ENCODE assay signal across 13 cellular contexts in genomic region chr13:113903361-113903760, GRCh38. TPM values are rescaled to one million over a fixed set of nuclear protein-coding genes. Genes with fewer than 3 reads are reported as not detected.
DNase-seq lines count a peak whose midpoint lies in the region; ATAC-seq and TF ChIP-seq lines count a peak whose summit lies in the region.
"Had no signal": no experiment of that assay in that cellular context is flagged by ENCODE, and none has a peak within 500 bp of the region (broad histone marks: within the 10 kb centered on the region; RNA-seq: fewer than 3 reads in every experiment).

No MANE protein-coding gene starts in this region.

- no peak overlapping the region for H3K9ac ChIP-seq in rectal smooth muscle tissue (ENCODE audit: low read length)

- H3K4me3 Mint-ChIP-seq in naive thymus-derived CD4-positive, alpha-beta T cell = no peak overlapping the region
- H3K4me3 Mint-ChIP-seq: activated B cell treated with CpG ODN at 0.5 μM for 24 hours, IgD-negative memory B cell had no signal

- intact Hi-C loops in esophagus squamous epithelium (cut with DNase I) = no loop called here
- intact Hi-C loops in naive thymus-derived CD4-positive, alpha-beta T cell (cut with micrococcal nuclease) = no loop called here

- H3K27me3 ChIP-seq in MG63 (no peaks in the 10 kb centered on the region), esophagus squamous epithelium (peaks cover 0 to 7% (median 0%) of the 10 kb centered on the region in 4 donors), rectal smooth muscle tissue (ENCODE audit: control insufficient read depth, insufficient read depth, low read length) (no peaks in the 10 kb centered on the region)
- no peaks in the 10 kb centered on the region for H3K27me3 ChIP-seq in naive thymus-derived CD4-positive, alpha-beta T cell (ENCODE audit: control insufficient read depth in 2 of 2, insufficient read depth in 2 of 2, low read length in 2 of 2)

- H3K36me3 Mint-ChIP-seq in naive thymus-derived CD4-positive, alpha-beta T cell = no peaks in the 10 kb centered on the region

- H3K4me1 ChIP-seq in esophagus squamous epithelium = peaks cover 0 to 6% (median 0%) of the 10 kb centered on the region in 3 donors
- H3K4me1 ChIP-seq in rectal smooth muscle tissue (ENCODE audit: control insufficient read depth, insufficient read depth, low read length) = peaks cover 2% of the 10 kb centered on the region
- no peaks in the 10 kb centered on the region for H3K4me1 ChIP-seq in naive thymus-derived CD4-positive, alpha-beta T cell (ENCODE audit: control insufficient read depth in 2 of 2, insufficient read depth in 2 of 2, low read length in 2 of 2)

- POLR2A ChIA-PET in naive thymus-derived CD4-positive, alpha-beta T cell (lab: Charles Lee) = no interaction called here

- no peak for TF ChIP-seq POLR2A in esophagus squamous epithelium (IDR thresholded peaks at IDR 0.05)

- peak; percentile 12 for DNase-seq in D341Med (ENCODE audit: low spot score)
- DNase-seq in MG63 = peak; percentile 96
- no peak for DNase-seq in esophagus squamous epithelium (lab: John Stamatoyannopoulos, UW)
- DNase-seq in mucosa of gallbladder (ENCODE audit: low spot score) = no peak
- DNase-seq in NK-92 (lab: John Stamatoyannopoulos, UW; ENCODE audit: unreplicated experiment) = no peak
- DNase-seq in naive thymus-derived CD4-positive, alpha-beta T cell = no peak
- DNase-seq: activated B cell treated with CpG ODN at 0.5 μM for 24 hours; activated T-cell treated with anti-CD3 and anti-CD28 coated beads, Interleukin-2, amount 50 U/mL, for 1 hour; C1 segment of cervical spinal cord; cortex of kidney had no signal

- H3K36me3 ChIP-seq in MG63 (no peaks in the 10 kb centered on the region; the same call in 1 of the 2 replicates), esophagus squamous epithelium (no peaks in the 10 kb centered on the region), rectal smooth muscle tissue (ENCODE audit: control insufficient read depth, insufficient read depth, low read length) (no peaks in the 10 kb centered on the region)
- no peaks in the 10 kb centered on the region for H3K36me3 ChIP-seq in naive thymus-derived CD4-positive, alpha-beta T cell (ENCODE audit: control insufficient read depth in 2 of 3, insufficient read depth in 3 of 3, low read length in 3 of 3)

- peaks cover 0 to 6% (median 2%) of the 10 kb centered on the region in 7 donors for H3K4me1 Mint-ChIP-seq in naive thymus-derived CD4-positive, alpha-beta T cell

- no peak overlapping the region for H3K4me3 ChIP-seq in MG63
- no peak overlapping the region for H3K4me3 ChIP-seq in esophagus squamous epithelium
- no peak overlapping the region for H3K4me3 ChIP-seq in rectal smooth muscle tissue (ENCODE audit: low read length)
- H3K4me3 ChIP-seq in naive thymus-derived CD4-positive, alpha-beta T cell (ENCODE audit: low read length) = no peak overlapping the region

- TF ChIP-seq CTCF in esophagus squamous epithelium (IDR thresholded peaks at IDR 0.05) = no peak

- H3K27me3 Mint-ChIP-seq in naive thymus-derived CD4-positive, alpha-beta T cell = peaks cover 0 to 18% (median 11%) of the 10 kb centered on the region in 5 donors

- CTCF ChIA-PET in naive thymus-derived CD4-positive, alpha-beta T cell (lab: Charles Lee) = no interaction called here

- no peaks in the 10 kb centered on the region for H3K9me3 Mint-ChIP-seq in naive thymus-derived CD4-positive, alpha-beta T cell
- H3K9me3 Mint-ChIP-seq: activated B cell treated with CpG ODN at 0.5 μM for 24 hours, IgD-negative memory B cell had no signal

- H3K9me3 ChIP-seq in MG63 (no peaks in the 10 kb centered on the region), esophagus squamous epithelium (no peaks in the 10 kb centered on the region)
- no peaks in the 10 kb centered on the region for H3K9me3 ChIP-seq in naive thymus-derived CD4-positive, alpha-beta T cell (ENCODE audit: control insufficient read depth in 2 of 3, low read length in 3 of 3)

- peak overlapping the region in 1 of 9 donors; percentile 65 for H3K27ac Mint-ChIP-seq in naive thymus-derived CD4-positive, alpha-beta T cell
- H3K27ac Mint-ChIP-seq: activated B cell treated with CpG ODN at 0.5 μM for 24 hours had no signal

- 63 to 70% methylated on average over 2 to 5 of the region's 6 CpGs for WGBS in esophagus squamous epithelium, 2 donors

- H3K27ac ChIP-seq in esophagus squamous epithelium = peak overlapping the region; percentile 46 to 84 (median 65)
- H3K27ac ChIP-seq in rectal smooth muscle tissue (ENCODE audit: low read depth, low read length) = peak overlapping the region; percentile 19
- no peak overlapping the region for H3K27ac ChIP-seq in naive thymus-derived CD4-positive, alpha-beta T cell (ENCODE audit: low read depth, low read length)

- ATAC-seq in HG03342 (IDR thresholded peaks at IDR 0.05; ENCODE audit: unreplicated experiment) = no peak
- ATAC-seq in naive thymus-derived CD4-positive, alpha-beta T cell = no peak

RNA-seq across cellular contexts. Expression of gene GAS6, which starts 39.5 kb away (rescaled TPM):
- 332 and 394 TPM in 2 replicates for total RNA-seq in MG63 (2014; rRNA removed; shearing (Covaris generic); ENCODE audit: low replicate concordance)
- total RNA-seq in esophagus squamous epithelium = 100 to 1,000 TPM in 1 of 4 donors, 10 to 100 TPM in 3; 43.0 to 112 (median 68.5) TPM
- total RNA-seq in mucosa of gallbladder = 118 TPM
- 1 to 10 TPM; 2.4 to 5.5 (median 3.2) TPM for total RNA-seq in naive thymus-derived CD4-positive, alpha-beta T cell
- under 1 TPM in 1 of 2 donors, not detected in 1; 0.38 TPM for polyA plus RNA-seq in naive thymus-derived CD4-positive, alpha-beta T cell

Comparison
In these comparisons a context has a peak if more than half of its experiments do, and no peak if none do; other contexts are left out.
1. DNase-seq: peak in D341Med (single experiment) and MG63 (single experiment); none in esophagus squamous epithelium (single experiment), mucosa of gallbladder (single experiment), NK-92 (single experiment) and naive thymus-derived CD4-positive, alpha-beta T cell (0 of 9).
2. RNA of gene GAS6, which starts 39.5 kb away (total RNA-seq): 332 to 394 TPM in MG63, 118 TPM in mucosa of gallbladder (single experiment) and 43.0 to 112 TPM in esophagus squamous epithelium; 2.4 to 5.5 TPM in naive thymus-derived CD4-positive, alpha-beta T cell; every median in the first group is over 4 times any median in the second.